Comparison of ENCODE assay signal across 19 cellular contexts in genomic region chr2:164224007-164224406, GRCh38.
DNase-seq lines count a peak whose midpoint lies in the region; ATAC-seq, FAIRE-seq and TF ChIP-seq lines count a peak whose summit lies in the region.
"Had no signal": no experiment of that assay in that cellular context is flagged by ENCODE, and none has a peak within 500 bp of the region (broad histone marks: within the 10 kb centered on the region; RNA-seq: fewer than 3 reads in every experiment).

No MANE protein-coding gene starts in this region.

- no peak overlapping the region for H3K4me3 Mint-ChIP-seq in activated naive CD4-positive, alpha-beta T cell treated with anti-CD3 and anti-CD28 coated beads for 36 hours
- H3K4me3 Mint-ChIP-seq in CD8-positive, alpha-beta memory T cell: no peak overlapping the region
- H3K4me3 Mint-ChIP-seq: B cell; CD8-positive, alpha-beta T cell; GM23338; HFFc6 had no signal

- TF ChIP-seq CTCF in HepG2 (CRISPR knock-in tag; IDR thresholded peaks at IDR 0.05): no peak
- TF ChIP-seq CTCF in right lobe of liver (IDR thresholded peaks at IDR 0.05): no peak
- no peak for TF ChIP-seq CTCF in neural cell (IDR thresholded peaks at IDR 0.05; ENCODE audit: poor library complexity, severe bottlenecking)

- no peak for FAIRE-seq in HepG2 (lab: Jason Lieb, UNC)

- TF ChIP-seq EP300 in HepG2 (IDR thresholded peaks at IDR 0.05; ENCODE audit: low read depth in 2 of 2, low read length in 2 of 2): no peak
- no peak for TF ChIP-seq EP300 in HepG2 (CRISPR knock-in tag; IDR thresholded peaks at IDR 0.05; ENCODE audit: borderline replicate concordance)
- peak; percentile 62 for TF ChIP-seq EP300 in neural cell (conservative IDR thresholded peaks at IDR 0.05; ENCODE audit: poor library complexity, severe bottlenecking)

- DNase-seq in HepG2 (ENCODE audit: low spot score) (no peak), right lobe of liver (no peak), NCI-H1105 treated with DMSO at 0.1 percent for 48 hours (lab: John Stamatoyannopoulos, UW) (peak; percentile 69)
- no peak for DNase-seq in stimulated activated naive CD4-positive, alpha-beta T cell (lab: John Stamatoyannopoulos, UW)
- no peak for DNase-seq in activated naive CD4-positive, alpha-beta T cell treated with anti-CD3 and anti-CD28 coated beads for 36 hours
- no peak for DNase-seq in CD8-positive, alpha-beta memory T cell
- DNase-seq: 8988T; CD8-positive, alpha-beta T cell; COR-L47; DMS153; DMS79 treated with DMSO at 0.1 percent for 48 hours; GF-D8; H7; HFFc6 had no signal

- H4K20me1 ChIP-seq in HepG2 (ENCODE audit: insufficient read depth, low read length) (no peaks in the 10 kb centered on the region), neural cell (ENCODE audit: insufficient read depth) (no peaks in the 10 kb centered on the region)
- H4K20me1 ChIP-seq: BLaER1 treated with 17β-estradiol and CSF1 and Interleukin-3, amounts not matched to agents 10 nM and 100 nM had no signal

- no peaks in the 10 kb centered on the region for H3K27me3 ChIP-seq in HepG2 (ENCODE audit: control insufficient read depth in 1 of 2, insufficient read depth in 2 of 2, low read length in 2 of 2)
- H3K27me3 ChIP-seq in right lobe of liver: no peaks in the 10 kb centered on the region
- H3K27me3 ChIP-seq in neural cell (ENCODE audit: insufficient read depth, low read depth, low read length): no peaks in the 10 kb centered on the region
- no peaks in the 10 kb centered on the region for H3K27me3 ChIP-seq in CD8-positive, alpha-beta memory T cell (ENCODE audit: insufficient read depth, low read length, poor library complexity, severe bottlenecking)
- H3K27me3 ChIP-seq: BLaER1 treated with 17β-estradiol and CSF1 and Interleukin-3, amounts not matched to agents 10 nM and 100 nM had no signal

- TF ChIP-seq POLR2A in HepG2 (IDR thresholded peaks at IDR 0.05; ENCODE audit: insufficient read depth in 1 of 2, low read depth in 2 of 2, low read length in 2 of 2) (no peak), right lobe of liver (IDR thresholded peaks at IDR 0.05) (no peak)

- in situ Hi-C loops in HepG2 (cut with HindIII; ENCODE audit: extremely low pct_ligation_motif_present, low pct_unique_long_range_greater_than_20kb): no loop called here

- H2AFZ ChIP-seq in HepG2 (ENCODE audit: low read length) (no peak overlapping the region), neural cell (ENCODE audit: low read depth, low read length) (no peak overlapping the region)
- H2AFZ ChIP-seq: GM23338 had no signal

- H3K4me3 ChIP-seq in HepG2 (replicated peaks in 1 of 3; ENCODE audit: insufficient read depth in 1 of 3, low read depth in 2 of 3, low read length in 3 of 3) (no peak overlapping the region), right lobe of liver (no peak overlapping the region), neural cell (ENCODE audit: low read length) (no peak overlapping the region)
- H3K4me3 ChIP-seq in CD8-positive, alpha-beta memory T cell (ENCODE audit: low read length): no peak overlapping the region
- H3K4me3 ChIP-seq: BLaER1 treated with 17β-estradiol and CSF1 and Interleukin-3, amounts not matched to agents 10 nM and 100 nM; GM23338 had no signal

- intact Hi-C loops in HepG2 (cut with micrococcal nuclease; ENCODE audit: unreplicated experiment): no loop called here
- intact Hi-C loops in right lobe of liver (cut with DNase I): no loop called here
- intact Hi-C loops in activated naive CD4-positive, alpha-beta T cell treated with anti-CD3 and anti-CD28 coated beads for 36 hours (cut with micrococcal nuclease): no loop called here

- POLR2A ChIA-PET in HepG2 (lab: Yijun Ruan, JAX): no interaction called here
- POLR2A ChIA-PET in CD8-positive, alpha-beta memory T cell (lab: Charles Lee): no interaction called here

- ATAC-seq in HepG2: no peak
- no peak for ATAC-seq in right lobe of liver
- ATAC-seq: CD8-positive, alpha-beta T cell; GM23338; HCT116 had no signal

- H3K9ac ChIP-seq in HepG2 (ENCODE audit: insufficient read depth, low read depth, low read length) (no peak overlapping the region), neural cell (ENCODE audit: low read length) (no peak overlapping the region)
- H3K9ac ChIP-seq: BLaER1 treated with 17β-estradiol and CSF1 and Interleukin-3, amounts not matched to agents 10 nM and 100 nM had no signal

- CTCF ChIA-PET in HepG2 (lab: Yijun Ruan, JAX; ENCODE audit: low intra/inter-chr PET ratio, low total read pairs): no interaction called here
- CTCF ChIA-PET in activated naive CD4-positive, alpha-beta T cell treated with anti-CD3 and anti-CD28 coated beads for 36 hours (lab: Charles Lee): no interaction called here
- CTCF ChIA-PET in CD8-positive, alpha-beta memory T cell (lab: Charles Lee): no interaction called here

- no TSS peak for BruUV-seq in HepG2 (replicated peaks; lab: Mats Ljungman, UMichigan)

- H3K27ac ChIP-seq in HepG2 (ENCODE audit: extremely low read length, insufficient read depth, low read length) (no peak overlapping the region), right lobe of liver (no peak overlapping the region), neural cell (ENCODE audit: low read length) (no peak overlapping the region)
- H3K27ac ChIP-seq in CD8-positive, alpha-beta memory T cell (ENCODE audit: low read depth, low read length): no peak overlapping the region
- H3K27ac ChIP-seq: BLaER1 treated with 17β-estradiol and CSF1 and Interleukin-3, amounts not matched to agents 10 nM and 100 nM had no signal

- no peaks in the 10 kb centered on the region for H3K9me2 ChIP-seq in neural cell (ENCODE audit: insufficient read depth, low read length)

- H3K4me2 ChIP-seq in HepG2 (ENCODE audit: low read depth, low read length) (no peak overlapping the region), neural cell (ENCODE audit: low read length) (no peak overlapping the region)
- H3K4me2 ChIP-seq: BLaER1 treated with 17β-estradiol and CSF1 and Interleukin-3, amounts not matched to agents 10 nM and 100 nM; GM23338 had no signal

- no peaks in the 10 kb centered on the region for H3K27me3 Mint-ChIP-seq in activated naive CD4-positive, alpha-beta T cell treated with anti-CD3 and anti-CD28 coated beads for 36 hours (ENCODE audit: low read depth)
- H3K27me3 Mint-ChIP-seq in CD8-positive, alpha-beta memory T cell: no peaks in the 10 kb centered on the region
- H3K27me3 Mint-ChIP-seq: B cell had no signal

- H3K9me3 Mint-ChIP-seq in activated naive CD4-positive, alpha-beta T cell treated with anti-CD3 and anti-CD28 coated beads for 36 hours: peaks cover 2% of the 10 kb centered on the region
- peaks cover under 1 to 23% (median 7%) of the 10 kb centered on the region in 5 donors for H3K9me3 Mint-ChIP-seq in CD8-positive, alpha-beta memory T cell
- H3K9me3 Mint-ChIP-seq: CD8-positive, alpha-beta T cell; GM23338 had no signal

- H3K36me3 ChIP-seq in HepG2 (replicated peaks in 1 of 2; ENCODE audit: control insufficient read depth in 1 of 2, insufficient read depth in 2 of 2, low read length in 2 of 2) (no peaks in the 10 kb centered on the region), right lobe of liver (no peaks in the 10 kb centered on the region), neural cell (ENCODE audit: insufficient read depth, low read length) (no peaks in the 10 kb centered on the region)
- no peaks in the 10 kb centered on the region for H3K36me3 ChIP-seq in CD8-positive, alpha-beta memory T cell (ENCODE audit: insufficient read depth, low read length)
- H3K36me3 ChIP-seq: BLaER1 treated with 17β-estradiol and CSF1 and Interleukin-3, amounts not matched to agents 10 nM and 100 nM had no signal

- H3K9me3 ChIP-seq in HepG2 (ENCODE audit: low read length) (no peaks in the 10 kb centered on the region), right lobe of liver (no peaks in the 10 kb centered on the region), neural cell (ENCODE audit: low read length) (no peaks in the 10 kb centered on the region)
- H3K9me3 ChIP-seq in CD8-positive, alpha-beta memory T cell (ENCODE audit: low read length): no peaks in the 10 kb centered on the region
- H3K9me3 ChIP-seq: BLaER1 treated with 17β-estradiol and CSF1 and Interleukin-3, amounts not matched to agents 10 nM and 100 nM had no signal

- H3K79me2 ChIP-seq in HepG2 (ENCODE audit: insufficient read depth, low read length): no peaks in the 10 kb centered on the region
- H3K79me2 ChIP-seq in neural cell (replicated peaks; ENCODE audit: insufficient read depth, low read length): no peaks in the 10 kb centered on the region

- no peak for TF ChIP-seq RAD21 in HepG2 (CRISPR knock-in tag; IDR thresholded peaks at IDR 0.05)
- TF ChIP-seq RAD21 in neural cell (conservative IDR thresholded peaks at IDR 0.05): no peak

- no peaks in the 10 kb centered on the region for H3K4me1 Mint-ChIP-seq in activated naive CD4-positive, alpha-beta T cell treated with anti-CD3 and anti-CD28 coated beads for 36 hours (ENCODE audit: low read depth)
- no peaks in the 10 kb centered on the region for H3K4me1 Mint-ChIP-seq in CD8-positive, alpha-beta memory T cell
- H3K4me1 Mint-ChIP-seq: B cell, GM23338 had no signal

- no peaks in the 10 kb centered on the region for H3K4me1 ChIP-seq in HepG2 (ENCODE audit: insufficient read depth, low read length)
- no peaks in the 10 kb centered on the region for H3K4me1 ChIP-seq in right lobe of liver
- no peaks in the 10 kb centered on the region for H3K4me1 ChIP-seq in CD8-positive, alpha-beta memory T cell (ENCODE audit: insufficient read depth, low read length)
- H3K4me1 ChIP-seq: BLaER1 treated with 17β-estradiol and CSF1 and Interleukin-3, amounts not matched to agents 10 nM and 100 nM had no signal

- no peak overlapping the region for H3K27ac Mint-ChIP-seq in activated naive CD4-positive, alpha-beta T cell treated with anti-CD3 and anti-CD28 coated beads for 36 hours
- no peak overlapping the region for H3K27ac Mint-ChIP-seq in CD8-positive, alpha-beta memory T cell
- H3K27ac Mint-ChIP-seq: B cell; CD8-positive, alpha-beta T cell; GM23338; HFFc6 had no signal

- H3F3A ChIP-seq in neural cell (ENCODE audit: insufficient read depth, low read length, poor library complexity, severe bottlenecking): no peaks in the 10 kb centered on the region

- no peaks in the 10 kb centered on the region for H3K36me3 Mint-ChIP-seq in activated naive CD4-positive, alpha-beta T cell treated with anti-CD3 and anti-CD28 coated beads for 36 hours (ENCODE audit: low read depth)
- no peaks in the 10 kb centered on the region for H3K36me3 Mint-ChIP-seq in CD8-positive, alpha-beta memory T cell
- H3K36me3 Mint-ChIP-seq: CD8-positive, alpha-beta T cell had no signal

TF ChIP-seq in HepG2, 621 proteins besides CTCF, POLR2A, EP300 and RAD21 (continues in another document):
- TF ChIP-seq SP2 (CRISPR knock-in tag; IDR thresholded peaks at IDR 0.05) (no peak), ZNF136 (CRISPR knock-in tag; IDR thresholded peaks at IDR 0.05; ENCODE audit: low read depth) (no peak), ZNF768 (CRISPR knock-in tag; IDR thresholded peaks at IDR 0.05) (no peak), MAFK (conservative IDR thresholded peaks at IDR 0.05 in 1 of 2, IDR thresholded peaks at IDR 0.05 in 1 of 2; ENCODE audit: low read length in 2 of 2) (peak; percentile 93 to 95)
